In genomic region chr16:19118938-19119431, GRCh38 we compare ENCODE assay signal across 7 cellular contexts. TPM values are rescaled to one million over a fixed set of nuclear protein-coding genes. Genes with fewer than 3 reads are reported as not detected.
DNase-seq lines count a peak whose midpoint lies in the region; ATAC-seq, FAIRE-seq and TF ChIP-seq lines count a peak whose summit lies in the region.

No MANE protein-coding gene starts in this region.

- H3K9me2 ChIP-seq in HCT116 (ENCODE audit: insufficient read depth) (no peaks in the 10 kb centered on the region), SU-DHL-6 (replicated peaks; ENCODE audit: insufficient read depth, low read length) (no peaks in the 10 kb centered on the region)

- H3F3A ChIP-seq in SU-DHL-6 (ENCODE audit: insufficient read depth) = peaks cover 16% of the 10 kb centered on the region; the same call in 1 of the 2 replicates

- H3K79me2 ChIP-seq in HCT116 (ENCODE audit: insufficient read depth, low read length) (peaks cover 69% of the 10 kb centered on the region), SU-DHL-6 (ENCODE audit: insufficient read depth, low read length) (no peaks in the 10 kb centered on the region), endothelial cell of umbilical vein (ENCODE audit: control insufficient read depth, insufficient read depth, low read length) (peaks cover 60% of the 10 kb centered on the region)

- no peaks in the 10 kb centered on the region for H3K9me3 ChIP-seq in HCT116 (ENCODE audit: control insufficient read depth in 1 of 2, insufficient read depth in 1 of 2, low read depth in 1 of 2, low read length in 2 of 2)
- H3K9me3 ChIP-seq in SU-DHL-6 (ENCODE audit: insufficient read depth, low read length) = no peaks in the 10 kb centered on the region
- H3K9me3 ChIP-seq in endothelial cell of umbilical vein (replicated peaks; ENCODE audit: control insufficient read depth, insufficient read depth, low read length) = no peaks in the 10 kb centered on the region

- no peaks in the 10 kb centered on the region for H3K27me3 ChIP-seq in HCT116 (ENCODE audit: insufficient read depth, low read length)
- no peaks in the 10 kb centered on the region for H3K27me3 ChIP-seq in SU-DHL-6 (ENCODE audit: low read length)
- no peaks in the 10 kb centered on the region for H3K27me3 ChIP-seq in endothelial cell of umbilical vein (ENCODE audit: control insufficient read depth in 2 of 2, insufficient read depth in 2 of 2, low read length in 2 of 2)

- peaks cover 24% of the 10 kb centered on the region for H3K4me1 Mint-ChIP-seq in nephron

- POLR2A ChIA-PET in HCT116 (lab: Charles Lee) (interaction anchor here (1.9 to 3.0 kb wide), 2 partner anchors 11 to 12 kb away, joined by 6 to 13 read pairs; no protein-coding TSS in a partner anchor), endothelial cell of umbilical vein (lab: Charles Lee) (interaction anchor here (0.6 kb wide), 2 partner anchors 14 to 449 kb away, joined by 3 to 5 read pairs; no protein-coding TSS in a partner anchor)

- H3K9ac ChIP-seq in HCT116 (ENCODE audit: low read length) = peak overlapping the region; percentile 44
- peak overlapping the region; percentile 12; the same call in 1 of the 2 replicates for H3K9ac ChIP-seq in SU-DHL-6 (ENCODE audit: low read length)
- H3K9ac ChIP-seq in endothelial cell of umbilical vein (replicated peaks; ENCODE audit: extremely low read depth, insufficient read depth, low read length) = peak overlapping the region; percentile 80

- ATAC-seq in HCT116 = no peak
- no peak for ATAC-seq in GM18867 (IDR thresholded peaks at IDR 0.05; ENCODE audit: unreplicated experiment)

- H3K4me1 ChIP-seq in HCT116 (ENCODE audit: control insufficient read depth in 1 of 2, insufficient read depth in 2 of 2, low read length in 2 of 2) (peaks cover 45 to 60% of the 10 kb centered on the region in 2 experiments), endothelial cell of umbilical vein (ENCODE audit: control insufficient read depth, extremely low read depth, insufficient read depth, low read length) (peaks cover 49% of the 10 kb centered on the region)

- H3K27ac Mint-ChIP-seq in nephron = peak overlapping the region; percentile 82 to 89 (median 87)

- no peak for TF ChIP-seq POLR2A in HCT116 (IDR thresholded peaks at IDR 0.05; ENCODE audit: borderline replicate concordance, extremely low read depth, insufficient read depth, insufficient read length)
- no peak for TF ChIP-seq POLR2A in endothelial cell of umbilical vein (IDR thresholded peaks at IDR 0.05; ENCODE audit: low read depth, low read length)

- RAD21 ChIA-PET in HCT116 (lab: Charles Lee; ENCODE audit: low non-redundant PET in 1 of 2, low total read pairs in 2 of 2, uncharacterized antibody in 2 of 2, unreplicated experiment in 2 of 2) = no interaction called here

- H3K4me2 ChIP-seq in HCT116 (ENCODE audit: low read length) = peak overlapping the region; percentile 99
- peak overlapping the region; percentile 46 for H3K4me2 ChIP-seq in SU-DHL-6 (ENCODE audit: low read depth, low read length, poor library complexity, severe bottlenecking)
- peak overlapping the region; percentile 94 for H3K4me2 ChIP-seq in endothelial cell of umbilical vein (ENCODE audit: insufficient read depth, low read length)

- intact Hi-C loops in HCT116 (cut with micrococcal nuclease) = no loop called here
- intact Hi-C loops in endothelial cell of umbilical vein (cut with micrococcal nuclease) = loop anchor here (1.0 to 10.0 kb wide), 6 partner anchors 12 to 403 kb away; partner anchors contain the start of genes ARL6IP1, CCP110 and GDE1

- peak overlapping the region; percentile 45 to 76 (median 70) for H3K4me3 Mint-ChIP-seq in nephron

- H3K4me3 ChIP-seq in HCT116 (replicated peaks in 1 of 2; ENCODE audit: low read depth in 1 of 2, low read length in 2 of 2) (peak overlapping the region; percentile 3 to 46; a peak in 3 of 4 replicates), SU-DHL-6 (ENCODE audit: insufficient read depth, low read length, poor library complexity, severe bottlenecking) (peak overlapping the region; percentile 0), endothelial cell of umbilical vein (replicated peaks in 1 of 3; ENCODE audit: insufficient read depth in 1 of 3, low read depth in 1 of 3, low read length in 3 of 3) (peak overlapping the region; percentile 6 to 49 (median 7))

- H2AFZ ChIP-seq in HCT116 (ENCODE audit: low read depth, low read length, poor library complexity, severe bottlenecking) (no peak overlapping the region), SU-DHL-6 (ENCODE audit: low read depth, low read length, severe bottlenecking) (peak overlapping the region; percentile 52), endothelial cell of umbilical vein (ENCODE audit: low read depth, low read length) (no peak overlapping the region)

- H3K27ac ChIP-seq in HCT116 (ENCODE audit: low read depth, low read length) (peak overlapping the region; percentile 77), SU-DHL-6 (ENCODE audit: low read depth, low read length) (no peak overlapping the region), endothelial cell of umbilical vein (ENCODE audit: insufficient read depth, low read depth, low read length) (peak overlapping the region; percentile 85)

- peaks cover 24% of the 10 kb centered on the region for H3K36me3 Mint-ChIP-seq in nephron (ENCODE audit: low read depth)

- peaks cover 8 to 13% of the 10 kb centered on the region in 2 experiments; a peak in 3 of 4 replicates for H3K36me3 ChIP-seq in HCT116 (ENCODE audit: control insufficient read depth in 1 of 2, insufficient read depth in 2 of 2, low read length in 2 of 2)
- no peaks in the 10 kb centered on the region for H3K36me3 ChIP-seq in SU-DHL-6 (ENCODE audit: low read length)
- peaks cover 4 to 10% of the 10 kb centered on the region in 2 experiments for H3K36me3 ChIP-seq in endothelial cell of umbilical vein (ENCODE audit: control insufficient read depth in 2 of 2, extremely low read depth in 1 of 2, insufficient read depth in 2 of 2, low read length in 2 of 2)

- no peaks in the 10 kb centered on the region for H3K9me1 ChIP-seq in endothelial cell of umbilical vein (replicated peaks; ENCODE audit: control insufficient read depth, extremely low read depth, insufficient read depth, low read length)

- no peaks in the 10 kb centered on the region for H3K9me3 Mint-ChIP-seq in nephron

- FAIRE-seq in endothelial cell of umbilical vein (lab: Jason Lieb, UNC) = peak; percentile 81

- H4K20me1 ChIP-seq in HCT116 (ENCODE audit: insufficient read depth) (no peaks in the 10 kb centered on the region), SU-DHL-6 (ENCODE audit: low read depth, low read length) (no peaks in the 10 kb centered on the region), endothelial cell of umbilical vein (replicated peaks; ENCODE audit: control insufficient read depth, extremely low read depth, insufficient read depth, low read length) (no peaks in the 10 kb centered on the region)

- TF ChIP-seq RAD21 in HCT116 (IDR thresholded peaks at IDR 0.05; ENCODE audit: low read depth) = peak; percentile 24; the same call in 1 of the 2 replicates

- no peaks in the 10 kb centered on the region for H3K27me3 Mint-ChIP-seq in nephron (ENCODE audit: low read depth)

- TSS peak; percentile 2 for BruUV-seq in HCT116 (replicated peaks; lab: Mats Ljungman, UMichigan)
- no TSS peak for BruUV-seq in endothelial cell of umbilical vein (replicated peaks; lab: Mats Ljungman, UMichigan)

- dilution Hi-C loops in endothelial cell of umbilical vein (cut with MboI; ENCODE audit: extremely low pct_ligation_motif_present, low sequenced_read_pairs) = loop anchor here (25.0 kb wide), 1 partner anchor 332 kb away; the partner anchor contains the start of gene RPS15A

- DNase-seq in HCT116 (ENCODE audit: low read depth, low spot score) = no peak
- peak; percentile 88 for DNase-seq in endothelial cell of umbilical vein (ENCODE audit: low read depth, low spot score)
- no peak for DNase-seq in hippocampal formation (lab: John Stamatoyannopoulos, UW)
- no peak for DNase-seq in globus pallidus (ENCODE audit: low spot score)

- CTCF ChIA-PET in HCT116 (lab: Charles Lee) (interaction anchor here (1.2 kb wide), 1 partner anchor 61 kb away, joined by 4 read pairs; no protein-coding TSS in a partner anchor), endothelial cell of umbilical vein (lab: Charles Lee) (interaction anchor here (0.5 to 2.2 kb wide), 10 partner anchors 9 to 61 kb away, joined by 3 to 18 read pairs (median 4); no protein-coding TSS in a partner anchor)

- TF ChIP-seq CTCF in HCT116 (IDR thresholded peaks at IDR 0.05 in 2 of 3, conservative IDR thresholded peaks at IDR 0.05 in 1 of 3; ENCODE audit: borderline replicate concordance in 1 of 3, insufficient read depth in 1 of 3, low read depth in 2 of 3, low read length in 2 of 3) = no peak
- TF ChIP-seq CTCF in SU-DHL-6 (IDR thresholded peaks at IDR 0.05; ENCODE audit: insufficient read depth, low read length, poor library complexity, severe bottlenecking) = no peak
- no peak for TF ChIP-seq CTCF in endothelial cell of umbilical vein (IDR thresholded peaks at IDR 0.05; ENCODE audit: extremely low read depth in 1 of 2, insufficient read depth in 1 of 2, low read depth in 1 of 2, low read length in 2 of 2)
- no peak for TF ChIP-seq CTCF in nephron (IDR thresholded peaks at IDR 0.05; ENCODE audit: unreplicated experiment in 3 of 3)

RNA-seq across cellular contexts. Expression of gene ITPRIPL2, which starts 5.2 kb away (rescaled TPM):
- total RNA-seq in HCT116 (2021; ENCODE audit: unreplicated experiment) (67.9 TPM), endothelial cell of umbilical vein (40.8 and 43.2 TPM in 2 replicates)
- polyA plus RNA-seq in HCT116 (2012) = 22.8 and 25.2 TPM in 2 replicates
- polyA plus RNA-seq in endothelial cell of umbilical vein = 10.9 and 12.0 TPM in 2 replicates
- polyA plus RNA-seq in endothelial cell of umbilical vein (2011; cell fraction: cytosol; rRNA removed) = 7.2 and 8.5 TPM in 2 replicates
- polyA plus RNA-seq in endothelial cell of umbilical vein (2011; cell fraction: nucleus; rRNA removed) = 9.0 and 10.3 TPM in 2 replicates
- 11.4 and 11.9 TPM in 2 replicates for polyA plus RNA-seq in endothelial cell of umbilical vein (2012)
- polyA minus RNA-seq in endothelial cell of umbilical vein = 18.0 and 20.2 TPM in 2 replicates
- 34.2 TPM for polyA minus RNA-seq in endothelial cell of umbilical vein (2011; cell fraction: cytosol; rRNA and poly(A)+ RNA removed)
- polyA minus RNA-seq in endothelial cell of umbilical vein (2011; cell fraction: nucleus; rRNA and poly(A)+ RNA removed) = 15.6 and 27.4 TPM in 2 replicates

RNA-seq across cellular contexts. Expression of gene SYT17, which starts 49.1 kb away (rescaled TPM):
- total RNA-seq in HCT116 (2021; ENCODE audit: unreplicated experiment) = 10.3 TPM
- polyA plus RNA-seq in HCT116 (2012) = 10.5 and 12.9 TPM in 2 replicates
- total RNA-seq in endothelial cell of umbilical vein = 1.8 and 1.9 TPM in 2 replicates
- 2.8 and 4.2 TPM in 2 replicates for polyA plus RNA-seq in endothelial cell of umbilical vein
- polyA plus RNA-seq in endothelial cell of umbilical vein (2011; cell fraction: cytosol; rRNA removed) = 1.1 and 1.2 TPM in 2 replicates
- 3.4 and 4.0 TPM in 2 replicates for polyA plus RNA-seq in endothelial cell of umbilical vein (2011; cell fraction: nucleus; rRNA removed)
- polyA plus RNA-seq in endothelial cell of umbilical vein (2012) = 0.62 and 0.93 TPM in 2 replicates
- 3.9 and 4.9 TPM in 2 replicates for polyA minus RNA-seq in endothelial cell of umbilical vein
- not detected for polyA minus RNA-seq in endothelial cell of umbilical vein (2011; cell fraction: cytosol; rRNA and poly(A)+ RNA removed)
- 2.8 and 2.9 TPM in 2 replicates for polyA minus RNA-seq in endothelial cell of umbilical vein (2011; cell fraction: nucleus; rRNA and poly(A)+ RNA removed)

RNA-seq across cellular contexts. Expression of gene COQ7, which starts 51.6 kb away (rescaled TPM):
- total RNA-seq in HCT116 (2021; ENCODE audit: unreplicated experiment) (26.6 TPM), endothelial cell of umbilical vein (22.1 and 24.2 TPM in 2 replicates)
- polyA plus RNA-seq in HCT116 (2012) = 26.0 and 30.9 TPM in 2 replicates
- polyA plus RNA-seq in endothelial cell of umbilical vein = 11.1 and 12.9 TPM in 2 replicates
- 18.0 and 23.7 TPM in 2 replicates for polyA plus RNA-seq in endothelial cell of umbilical vein (2011; cell fraction: cytosol; rRNA removed)
- polyA plus RNA-seq in endothelial cell of umbilical vein (2011; cell fraction: nucleus; rRNA removed) = 16.6 and 19.3 TPM in 2 replicates
- 13.7 and 15.5 TPM in 2 replicates for polyA plus RNA-seq in endothelial cell of umbilical vein (2012)
- 15.0 and 18.4 TPM in 2 replicates for polyA minus RNA-seq in endothelial cell of umbilical vein
- 17.8 TPM for polyA minus RNA-seq in endothelial cell of umbilical vein (2011; cell fraction: cytosol; rRNA and poly(A)+ RNA removed)
- polyA minus RNA-seq in endothelial cell of umbilical vein (2011; cell fraction: nucleus; rRNA and poly(A)+ RNA removed) = 17.6 and 24.2 TPM in 2 replicates

Comparison
In these comparisons a context has a peak if more than half of its experiments do, and no peak if none do; other contexts are left out.
1. H3K4me2 ChIP-seq: peak in every context shown above with its lines; median percentile 99 in HCT116; 94 in endothelial cell of umbilical vein; 46 in SU-DHL-6.
2. H3K9ac ChIP-seq: peak in every context shown above with its lines; median percentile 80 in endothelial cell of umbilical vein; 44 in HCT116; 12 in SU-DHL-6.